In the genomic region with DNA sequence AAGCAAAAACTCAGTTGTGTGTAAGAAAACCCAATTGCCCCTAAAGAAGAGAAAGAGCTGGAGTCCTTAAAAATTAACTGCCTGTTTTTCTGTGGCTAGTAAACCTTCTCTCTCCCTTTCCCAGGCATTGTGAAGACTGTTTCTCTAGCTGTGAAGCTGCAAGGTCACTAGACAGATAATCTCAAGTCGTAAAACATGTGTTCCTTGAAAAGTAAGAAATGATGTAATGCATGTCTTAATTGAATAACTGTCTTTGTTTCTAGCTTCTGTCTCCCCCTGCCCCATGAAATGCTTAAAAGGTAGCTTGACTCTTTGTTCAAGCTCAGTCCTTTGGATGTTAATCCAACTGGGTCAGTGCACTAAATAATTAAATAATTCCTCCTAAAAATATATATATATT, we compare ENCODE assay signal across 30 cellular contexts. TPM values are rescaled to one million over a fixed set of nuclear protein-coding genes. Genes with fewer than 3 reads are reported as not detected.
DNase-seq lines count a peak whose midpoint lies in the region; ATAC-seq, FAIRE-seq and TF ChIP-seq lines count a peak whose summit lies in the region.
"Had no signal": no experiment of that assay in that cellular context is flagged by ENCODE, and none has a peak within 500 bp of the region (broad histone marks: within the 10 kb centered on the region; RNA-seq: fewer than 3 reads in every experiment).

No MANE protein-coding gene starts in this region.

- CTCF ChIA-PET in HepG2 (lab: Yijun Ruan, JAX; ENCODE audit: low intra/inter-chr PET ratio, low total read pairs): no interaction called here

- ATAC-seq in HepG2: no peak
- ATAC-seq in right lobe of liver: no peak
- ATAC-seq: A549, GM12878 had no signal

- H3K9ac ChIP-seq in HepG2 (ENCODE audit: insufficient read depth, low read depth, low read length): no peak overlapping the region
- H3K9ac ChIP-seq: BLaER1 had no signal

- H3K4me1 ChIP-seq in HepG2 (ENCODE audit: insufficient read depth, low read length): no peaks in the 10 kb centered on the region
- H3K4me1 ChIP-seq in right lobe of liver: no peaks in the 10 kb centered on the region
- H3K4me1 ChIP-seq: A549, BLaER1 had no signal

- no TSS peak for BruUV-seq in HepG2 (replicated peaks; lab: Mats Ljungman, UMichigan)

- no peaks in the 10 kb centered on the region for H3K9me3 ChIP-seq in HepG2 (ENCODE audit: low read length)
- no peaks in the 10 kb centered on the region for H3K9me3 ChIP-seq in right lobe of liver
- H3K9me3 ChIP-seq: A549, BE2C, BLaER1 had no signal

- H3K27ac ChIP-seq in HepG2 (ENCODE audit: extremely low read length, insufficient read depth, low read length) (no peak overlapping the region), right lobe of liver (no peak overlapping the region)
- H3K27ac ChIP-seq: 22Rv1, A549, BLaER1 had no signal

- no peaks in the 10 kb centered on the region for H3K36me3 Mint-ChIP-seq in neural crest cell (ENCODE audit: low read depth)
- H3K36me3 Mint-ChIP-seq: CD14-positive monocyte; CD4-positive, alpha-beta memory T cell; CD4-positive, CD25-positive, alpha-beta regulatory T cell; CD8-positive, alpha-beta memory T cell had no signal

- POLR2A ChIA-PET in HepG2 (lab: Yijun Ruan, JAX): no interaction called here

- H3K9me3 Mint-ChIP-seq in neural crest cell: peaks cover 2% of the 10 kb centered on the region
- H3K9me3 Mint-ChIP-seq: CD4-positive, CD25-positive, alpha-beta regulatory T cell had no signal

- no peaks in the 10 kb centered on the region for H3K79me2 ChIP-seq in HepG2 (ENCODE audit: insufficient read depth, low read length)

- in situ Hi-C loops in HepG2 (cut with HindIII; ENCODE audit: extremely low pct_ligation_motif_present, low pct_unique_long_range_greater_than_20kb): no loop called here

- 6% methylated on average over 1 of the region's 1 CpG for WGBS in HepG2 (ENCODE audit: low lambda C conversion rate)
- 22% methylated on average over 1 of the region's 1 CpG for WGBS in right lobe of liver (ENCODE audit: insufficient coverage, low coverage, low lambda C conversion rate, missing lambda C conversion rate)

- no peak overlapping the region for H2AFZ ChIP-seq in HepG2 (ENCODE audit: low read length)

- H3K4me1 Mint-ChIP-seq in neural crest cell: peaks cover 25% of the 10 kb centered on the region
- H3K4me1 Mint-ChIP-seq: CD14-positive monocyte; CD8-positive, alpha-beta memory T cell had no signal

- peak overlapping the region; percentile 39 for H3K27ac Mint-ChIP-seq in neural crest cell (ENCODE audit: unreplicated experiment)
- H3K27ac Mint-ChIP-seq: CD14-positive monocyte; CD4-positive, alpha-beta memory T cell; CD4-positive, CD25-positive, alpha-beta regulatory T cell; CD8-positive, alpha-beta memory T cell had no signal

- no peak for TF ChIP-seq EP300 in HepG2 (IDR thresholded peaks at IDR 0.05; ENCODE audit: low read depth in 2 of 2, low read length in 2 of 2)
- TF ChIP-seq EP300 in HepG2 (CRISPR knock-in tag; IDR thresholded peaks at IDR 0.05; ENCODE audit: borderline replicate concordance): no peak

- TF ChIP-seq POLR2A in HepG2 (IDR thresholded peaks at IDR 0.05; ENCODE audit: insufficient read depth in 1 of 2, low read depth in 2 of 2, low read length in 2 of 2) (no peak), right lobe of liver (IDR thresholded peaks at IDR 0.05) (no peak)

- no peak for DNase-seq in HepG2 (ENCODE audit: low spot score)
- no peak for DNase-seq in right lobe of liver
- DNase-seq in OCI-M1 (lab: John Stamatoyannopoulos, UW): peak; percentile 62
- no peak for DNase-seq in neural crest cell (ENCODE audit: low read depth, low spot score)
- no peak for DNase-seq in MV-4-11 (lab: John Stamatoyannopoulos, UW)
- DNase-seq in NCI-H2227 treated with DMSO at 0.1 percent for 48 hours (lab: John Stamatoyannopoulos, UW): no peak
- DNase-seq: ACHN; BE2C; C1 segment of cervical spinal cord; CD4-positive, alpha-beta memory T cell; CD4-positive, CD25-positive, alpha-beta regulatory T cell; CD8-positive, alpha-beta memory T cell; COR-L47; DMS 273 treated with DMSO at 0.1 percent for 48 hours; DMS153; DMS53; DMS79; DND-41; EL; GDM1 had no signal

- no peak overlapping the region for H3K4me2 ChIP-seq in HepG2 (ENCODE audit: low read depth, low read length)
- H3K4me2 ChIP-seq: A549, BLaER1 had no signal

- H3K27me3 ChIP-seq in HepG2 (ENCODE audit: control insufficient read depth in 1 of 2, insufficient read depth in 2 of 2, low read length in 2 of 2) (0 out of 5 replicates have a peak, but pooled peaks cover 0 to 2% of the 10 kb centered on the region in 2 experiments), right lobe of liver (no peaks in the 10 kb centered on the region)
- H3K27me3 ChIP-seq: BE2C, BLaER1 had no signal

- intact Hi-C loops in HepG2 (cut with micrococcal nuclease; ENCODE audit: unreplicated experiment) (no loop called here), right lobe of liver (cut with DNase I) (no loop called here)

- no peaks in the 10 kb centered on the region for H3K27me3 Mint-ChIP-seq in neural crest cell (ENCODE audit: low read depth)

- H3K4me3 ChIP-seq in HepG2 (replicated peaks in 1 of 3; ENCODE audit: insufficient read depth in 1 of 3, low read depth in 2 of 3, low read length in 3 of 3) (no peak overlapping the region), right lobe of liver (no peak overlapping the region)
- H3K4me3 ChIP-seq: A549, BLaER1, GM12878 had no signal

- TF ChIP-seq RAD21 in HepG2 (CRISPR knock-in tag; IDR thresholded peaks at IDR 0.05): no peak

- H4K20me1 ChIP-seq in HepG2 (ENCODE audit: insufficient read depth, low read length): no peaks in the 10 kb centered on the region
- H4K20me1 ChIP-seq: BLaER1 had no signal

- TF ChIP-seq CTCF in HepG2 (CRISPR knock-in tag; IDR thresholded peaks at IDR 0.05) (no peak), right lobe of liver (IDR thresholded peaks at IDR 0.05) (no peak), neural crest cell (conservative IDR thresholded peaks at IDR 0.05) (no peak)

- H3K4me3 Mint-ChIP-seq in neural crest cell: no peak overlapping the region
- H3K4me3 Mint-ChIP-seq: CD14-positive monocyte; CD4-positive, alpha-beta memory T cell; CD4-positive, CD25-positive, alpha-beta regulatory T cell; CD8-positive, alpha-beta memory T cell had no signal

- H3K36me3 ChIP-seq in HepG2 (replicated peaks in 1 of 2; ENCODE audit: control insufficient read depth in 1 of 2, insufficient read depth in 2 of 2, low read length in 2 of 2) (no peaks in the 10 kb centered on the region), right lobe of liver (no peaks in the 10 kb centered on the region)
- H3K36me3 ChIP-seq: BE2C, BLaER1 had no signal

- no peak for FAIRE-seq in HepG2 (lab: Jason Lieb, UNC)
- FAIRE-seq: A549, GM12878, GM12892, GM19239 had no signal

TF ChIP-seq in HepG2, 621 proteins besides CTCF, POLR2A, EP300 and RAD21:
- TF ChIP-seq ATF7 (IDR thresholded peaks at IDR 0.05) (0 out of 2 replicates have a peak, but pooled peaks have one; percentile 25), ATF7 (CRISPR knock-in tag; IDR thresholded peaks at IDR 0.05) (no peak), NR2F6 (IDR thresholded peaks at IDR 0.05) (no peak), NR2F6 (CRISPR knock-in tag; IDR thresholded peaks at IDR 0.05) (no peak), ZNF644 (CRISPR knock-in tag; IDR thresholded peaks at IDR 0.05; ENCODE audit: low read depth) (no peak)

RNA-seq across cellular contexts. Expression of gene FAM181B, which starts 29.5 kb away (rescaled TPM):
- total RNA-seq in HepG2 (2016; rRNA removed; fragmentation: Illumina TruSeq; extraction: Trizol): not detected in 2 replicates
- total RNA-seq in HepG2 (2016; cell fraction: cytosol; rRNA removed; fragmentation: Illumina TruSeq; extraction: Trizol; ENCODE audit: low read depth): not detected in 2 replicates
- not detected in 2 replicates for total RNA-seq in HepG2 (2016; cell fraction: insoluble cytoplasmic fraction; rRNA removed; fragmentation: Illumina TruSeq; extraction: Trizol)
- total RNA-seq in HepG2 (2016; cell fraction: membrane; rRNA removed; fragmentation: Illumina TruSeq; extraction: Trizol): not detected in 2 replicates
- not detected in 2 replicates for total RNA-seq in HepG2 (2016; cell fraction: nucleus; rRNA removed; fragmentation: Illumina TruSeq; extraction: Trizol)
- not detected in 2 replicates for polyA plus RNA-seq in HepG2 (2011; rRNA removed)
- not detected in 2 replicates for polyA plus RNA-seq in HepG2 (2011; cell fraction: cytosol; rRNA removed)
- polyA plus RNA-seq in HepG2 (2011; cell fraction: nucleus; rRNA removed): not detected in 2 replicates
- polyA plus RNA-seq in HepG2 (2012): not detected in 2 replicates
- not detected in 2 replicates for polyA plus RNA-seq in HepG2 (2016; cell fraction: cytosol; fragmentation: Illumina TruSeq; extraction: Trizol; ENCODE audit: low read depth)
- not detected in 2 replicates for polyA plus RNA-seq in HepG2 (2016; cell fraction: insoluble cytoplasmic fraction; fragmentation: Illumina TruSeq; extraction: Trizol; ENCODE audit: low read depth)
- polyA plus RNA-seq in HepG2 (2016; cell fraction: membrane; fragmentation: Illumina TruSeq; extraction: Trizol; ENCODE audit: low read depth): not detected in 2 replicates
- not detected in 2 replicates for polyA plus RNA-seq in HepG2 (2016; cell fraction: nucleus; fragmentation: Illumina TruSeq; extraction: Trizol; ENCODE audit: insufficient read depth, low read depth)
- polyA minus RNA-seq in HepG2 (2011; rRNA and poly(A)+ RNA removed; ENCODE audit: low replicate concordance): not detected in 2 replicates
- polyA minus RNA-seq in HepG2 (2011; cell fraction: cytosol; rRNA and poly(A)+ RNA removed): not detected in 2 replicates
- not detected in 2 replicates for polyA minus RNA-seq in HepG2 (2011; cell fraction: nucleus; rRNA and poly(A)+ RNA removed)
- not detected for total RNA-seq in right lobe of liver
- total RNA-seq in neural crest cell: 5.3 and 5.5 TPM in 2 replicates
- total RNA-seq: A172; CD4-positive, CD25-positive, alpha-beta regulatory T cell; CD8-positive, alpha-beta memory T cell; G401; GM12878 had no signal
- polyA plus RNA-seq: AG04450; CD14-positive monocyte; CD4-positive, alpha-beta memory T cell; CD4-positive, CD25-positive, alpha-beta regulatory T cell; CD8-positive, alpha-beta memory T cell; GM12878 had no signal
